18 cellular contexts compared by ENCODE assay signal in the genomic region with DNA sequence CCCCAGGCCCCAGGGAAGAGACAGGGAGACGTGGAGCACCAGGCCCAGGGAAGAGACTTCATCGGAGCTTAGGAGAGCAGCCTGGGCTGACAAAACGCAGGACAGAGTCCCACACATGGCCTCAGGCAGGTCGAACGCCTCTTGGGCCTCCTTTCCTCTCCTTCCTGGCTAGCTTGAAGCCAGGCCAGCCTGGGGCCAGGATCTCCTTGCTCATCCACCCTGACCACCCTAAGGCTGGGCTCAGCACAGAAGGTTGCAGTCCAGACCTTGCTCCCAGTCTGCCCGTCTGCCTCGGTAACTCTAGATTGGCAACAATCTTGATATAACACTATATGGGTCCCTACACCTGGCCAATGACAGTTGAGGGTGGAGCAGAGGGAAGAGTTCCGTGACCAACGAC. TPM values are rescaled to one million over a fixed set of nuclear protein-coding genes. Genes with fewer than 3 reads are reported as not detected.
A peak's percentile ranks its signal among the peaks of the same experiment; 100 is the strongest.
DNase-seq lines count a peak whose midpoint lies in the region; ATAC-seq, FAIRE-seq and TF ChIP-seq lines count a peak whose summit lies in the region.
"Had no signal": no experiment of that assay in that cellular context is flagged by ENCODE, and none has a peak within 500 bp of the region (broad histone marks: within the 10 kb centered on the region; RNA-seq: fewer than 3 reads in every experiment).

No MANE protein-coding gene starts in this region.

- no peak for ATAC-seq in SK-N-SH treated with all-trans-retinoic acid at 6 μM for 48 hours
- ATAC-seq in K562, result no peak

- intact Hi-C loops in K562 (cut with micrococcal nuclease), result no loop called here

- in situ Hi-C loops in K562 (cut with MboI), result no loop called here

- H3K4ac ChIP-seq in neuronal stem cell (ENCODE audit: low read length), result no peak overlapping the region

- no peak overlapping the region for H2BK15ac ChIP-seq in neuronal stem cell (ENCODE audit: low read length)

- no peaks in the 10 kb centered on the region for H3F3A ChIP-seq in SK-N-SH (replicated peaks; ENCODE audit: insufficient read depth)

- TF ChIP-seq EP300 in SK-N-SH (IDR thresholded peaks at IDR 0.05; ENCODE audit: borderline replicate concordance in 1 of 2, low read depth in 1 of 2, low read length in 1 of 2), result no peak
- no peak for TF ChIP-seq EP300 in K562 (IDR thresholded peaks at IDR 0.05; ENCODE audit: low read length)

- peaks cover 3% of the 10 kb centered on the region for H3K9me1 ChIP-seq in K562 (ENCODE audit: control insufficient read depth, insufficient read depth, low read length)

- H2AFZ ChIP-seq in SK-N-SH (ENCODE audit: low read depth) (no peak overlapping the region), K562 (ENCODE audit: low read depth, low read length) (no peak overlapping the region), neuronal stem cell (ENCODE audit: low read length) (no peak overlapping the region)

- H3K9ac ChIP-seq in SK-N-SH, result no peak overlapping the region
- H3K9ac ChIP-seq in K562 (ENCODE audit: insufficient read depth in 1 of 2, low read depth in 2 of 2, low read length in 2 of 2), result peak overlapping the region in 1 of 2 experiments; percentile 74; a peak in 2 of 4 replicates
- peak overlapping the region; percentile 70 for H3K9ac ChIP-seq in neuronal stem cell (ENCODE audit: low read depth, low read length, poor library complexity)

- BruUV-seq in K562 (replicated peaks; lab: Mats Ljungman, UMichigan), result no TSS peak

- H3K4me3 ChIP-seq in SK-N-SH (ENCODE audit: low read depth in 2 of 2, low read length in 1 of 2) (no peak overlapping the region), HL-60 (replicated peaks; ENCODE audit: insufficient read depth, low read length) (no peak overlapping the region), K562 (no peak overlapping the region), neuronal stem cell (ENCODE audit: low read length in 2 of 2) (peak overlapping the region in 1 of 2 donors; percentile 1)
- H3K4me3 ChIP-seq: ovary, smooth muscle cell had no signal

- H4K91ac ChIP-seq in neuronal stem cell (ENCODE audit: low read depth, low read length, poor library complexity), result no peak overlapping the region

- H3K79me2 ChIP-seq in SK-N-SH (ENCODE audit: insufficient read depth) (peaks cover 67% of the 10 kb centered on the region), K562 (ENCODE audit: control insufficient read depth, insufficient read depth, low read length) (peaks cover 66% of the 10 kb centered on the region)

- 85% methylated on average over 4 of the region's 9 CpGs for WGBS in SK-N-SH (ENCODE audit: low lambda C conversion rate)
- 91% methylated on average over 8 of the region's 9 CpGs for WGBS in K562 (ENCODE audit: insufficient coverage, low coverage, missing lambda C conversion rate)
- no CpG with 5 or more reads among the region's 9 CpGs for WGBS in neuronal stem cell (ENCODE audit: extremely low coverage in 2 of 2, insufficient read length in 2 of 2, insufficient replicate concordance in 1 of 2), 2 donors

- no peak overlapping the region for H3K14ac ChIP-seq in neuronal stem cell (ENCODE audit: low read length)

- H2BK5ac ChIP-seq in neuronal stem cell (ENCODE audit: low read length), result peak overlapping the region; percentile 53

- CTCF ChIA-PET in SK-N-SH (lab: Yijun Ruan, JAX), result interaction anchor here (1.2 kb wide), 1 partner anchor 53 kb away, joined by 3 read pairs; no protein-coding TSS in a partner anchor
- CTCF ChIA-PET in K562 (lab: Yijun Ruan, JAX; ENCODE audit: low intra/inter-chr PET ratio), result no interaction called here

- POLR2A ChIA-PET in SK-N-SH (lab: Yijun Ruan, JAX) (interaction anchor here (0.9 to 3.3 kb wide), 7 partner anchors 8 to 159 kb away, joined by 3 to 11 read pairs (median 5); a partner anchor contains a TSS), K562 (lab: Yijun Ruan, JAX) (interaction anchor here (0.6 to 2.9 kb wide), 6 partner anchors 8 to 406 kb away, joined by 3 to 26 read pairs (median 4); a partner anchor contains a TSS)

- no peaks in the 10 kb centered on the region for H3K27me3 ChIP-seq in SK-N-SH (ENCODE audit: insufficient read depth)
- H3K27me3 ChIP-seq in HL-60 (ENCODE audit: insufficient read depth, poor library complexity, severe bottlenecking), result no peaks in the 10 kb centered on the region
- no peaks in the 10 kb centered on the region; a peak in 1 of 5 replicates for H3K27me3 ChIP-seq in K562 (ENCODE audit: control insufficient read depth in 2 of 2, insufficient read depth in 2 of 2, low read length in 2 of 2)
- no peaks in the 10 kb centered on the region for H3K27me3 ChIP-seq in neuronal stem cell (ENCODE audit: control insufficient read depth in 3 of 3, insufficient read depth in 3 of 3, low read depth in 1 of 3, low read length in 3 of 3)
- H3K27me3 ChIP-seq: ovary had no signal

- TF ChIP-seq RAD21 in SK-N-SH (IDR thresholded peaks at IDR 0.05; ENCODE audit: low read length) (no peak), K562 (CRISPR knock-in tag; conservative IDR thresholded peaks at IDR 0.05 in 1 of 2, IDR thresholded peaks at IDR 0.05 in 1 of 2) (no peak)

- TF ChIP-seq CTCF in SK-N-SH (IDR thresholded peaks at IDR 0.05), result no peak
- TF ChIP-seq CTCF in HL-60 (IDR thresholded peaks at IDR 0.05; ENCODE audit: insufficient read depth, low read length), result no peak
- no peak for TF ChIP-seq CTCF in K562 (IDR thresholded peaks at IDR 0.05 in 2 of 3, conservative IDR thresholded peaks at IDR 0.05 in 1 of 3; ENCODE audit: insufficient read depth in 2 of 3, low read depth in 1 of 3, low read length in 3 of 3)

- peaks cover 32% of the 10 kb centered on the region for H3K79me1 ChIP-seq in neuronal stem cell (ENCODE audit: low read depth, low read length)

- H3K36me3 ChIP-seq in SK-N-SH (replicated peaks in 1 of 2; ENCODE audit: control insufficient read depth in 1 of 2, insufficient read depth in 2 of 2, low read length in 1 of 2) (peaks cover 4 to 13% of the 10 kb centered on the region in 2 experiments), K562 (ENCODE audit: control insufficient read depth, insufficient read depth, low read length) (peaks cover 93% of the 10 kb centered on the region), neuronal stem cell (replicated peaks in 1 of 2; ENCODE audit: control insufficient read depth in 2 of 2, insufficient read depth in 2 of 2, low read length in 2 of 2) (peaks cover 27 to 57% of the 10 kb centered on the region in 2 donors)
- H3K36me3 ChIP-seq: ovary had no signal

- H3K4me1 ChIP-seq in SK-N-SH (ENCODE audit: control insufficient read depth in 1 of 2, insufficient read depth in 2 of 2, low read depth in 1 of 2, low read length in 1 of 2), result peaks cover 0 to 23% of the 10 kb centered on the region in 2 experiments; a peak in 1 of 4 replicates
- peaks cover 7 to 38% of the 10 kb centered on the region in 2 experiments; a peak in 4 of 5 replicates for H3K4me1 ChIP-seq in K562 (replicated peaks in 1 of 2; ENCODE audit: control insufficient read depth in 2 of 2, insufficient read depth in 2 of 2, low read length in 2 of 2)
- H3K4me1 ChIP-seq in neuronal stem cell (ENCODE audit: control insufficient read depth in 2 of 2, insufficient read depth in 1 of 2, low read depth in 1 of 2, low read length in 2 of 2), result no peaks in the 10 kb centered on the region

- FAIRE-seq in K562 (lab: Jason Lieb, UNC), result no peak
- FAIRE-seq: colon had no signal

- peak overlapping the region in 1 of 2 experiments; percentile 30; a peak in 1 of 4 replicates for H3K27ac ChIP-seq in SK-N-SH (ENCODE audit: low read depth in 2 of 2, low read length in 1 of 2)
- H3K27ac ChIP-seq in HL-60 (replicated peaks), result peak overlapping the region; percentile 61; the same call in 1 of the 2 replicates
- no peak overlapping the region; the same call in 2 of the 3 replicates for H3K27ac ChIP-seq in K562 (ENCODE audit: extremely low read depth, low read depth, low read length)
- no peak overlapping the region for H3K27ac ChIP-seq in neuronal stem cell (replicated peaks; ENCODE audit: low read length)
- no peak overlapping the region for H3K27ac ChIP-seq in substantia nigra (ENCODE audit: low read depth, low read length, poor library complexity, severe bottlenecking)
- H3K27ac ChIP-seq: 22Rv1, ovary had no signal

- H2AK5ac ChIP-seq in neuronal stem cell (ENCODE audit: low read depth, low read length), result peak overlapping the region; percentile 63

- no peaks in the 10 kb centered on the region for H3K9me2 ChIP-seq in SK-N-SH

- H4K20me1 ChIP-seq in SK-N-SH (ENCODE audit: insufficient read depth) (peaks cover 73% of the 10 kb centered on the region), K562 (replicated peaks; ENCODE audit: control insufficient read depth, insufficient read depth, low read length) (peaks cover 53% of the 10 kb centered on the region)

- no peak for TF ChIP-seq POLR2A in K562 (conservative IDR thresholded peaks at IDR 0.05)

- H4K8ac ChIP-seq in neuronal stem cell (ENCODE audit: low read depth, low read length), result no peak overlapping the region

- no peaks in the 10 kb centered on the region for H3K9me3 ChIP-seq in SK-N-SH
- H3K9me3 ChIP-seq in K562 (replicated peaks; ENCODE audit: control insufficient read depth, insufficient read depth, low read depth, low read length), result no peaks in the 10 kb centered on the region
- H3K9me3 ChIP-seq in neuronal stem cell (replicated peaks in 1 of 2; ENCODE audit: control insufficient read depth in 2 of 2, insufficient read depth in 1 of 2, low read depth in 1 of 2, low read length in 2 of 2), result peaks cover 0 to 2% of the 10 kb centered on the region in 2 donors
- H3K9me3 ChIP-seq: ovary had no signal

- DNase-seq in SK-N-SH (peak; percentile 43), HL-60 (ENCODE audit: low read depth in 1 of 2, low spot score in 1 of 2) (no peak), K562 (ENCODE audit: extremely low read depth in 1 of 4, low spot score in 3 of 4) (no peak), neuronal stem cell (ENCODE audit: low spot score) (no peak), substantia nigra (lab: John Stamatoyannopoulos, UW) (no peak), NCI-H1436 treated with DMSO at 0.1 percent for 48 hours (lab: John Stamatoyannopoulos, UW) (no peak), retina (no peak)
- DNase-seq: amniotic stem cell, erythroblast, H7, mesenchymal stem cell, NCI-H2171, ovary, SIG-M5 had no signal

- no peak overlapping the region for H3K18ac ChIP-seq in neuronal stem cell (ENCODE audit: low read length)

- no peak overlapping the region for H2BK120ac ChIP-seq in neuronal stem cell (ENCODE audit: low read depth, low read length)

- no peak overlapping the region for H3K4me2 ChIP-seq in SK-N-SH
- no peak overlapping the region for H3K4me2 ChIP-seq in K562 (ENCODE audit: insufficient read depth, low read length)
- H3K4me2 ChIP-seq in neuronal stem cell (ENCODE audit: insufficient read depth, low read length, poor library complexity, severe bottlenecking), result no peak overlapping the region
- H3K4me2 ChIP-seq: smooth muscle cell had no signal

- peak overlapping the region; percentile 43 for H3K23ac ChIP-seq in neuronal stem cell (ENCODE audit: low read depth, low read length, poor library complexity)

- no peak overlapping the region for H2BK12ac ChIP-seq in neuronal stem cell (ENCODE audit: low read length)

RNA-seq across cellular contexts. Expression of a gene that starts 10.1 kb away (rescaled TPM):
- 44.9 and 47.8 TPM in 2 replicates for polyA plus RNA-seq in SK-N-SH (2012; rRNA removed)
- 23.6 and 36.5 TPM in 2 replicates for polyA plus RNA-seq in SK-N-SH (2012; cell fraction: cytosol; rRNA removed)
- polyA plus RNA-seq in SK-N-SH (2012; cell fraction: nucleus; rRNA removed), result 89.2 and 89.5 TPM in 2 replicates
- total RNA-seq in K562 (2011; cell fraction: chromatin; rRNA removed; ENCODE audit: low replicate concordance), result 138 and 331 TPM in 2 replicates
- total RNA-seq in K562 (2011; cell fraction: nucleolus; rRNA removed), result 170 and 181 TPM in 2 replicates
- total RNA-seq in K562 (2011; cell fraction: nucleoplasm; rRNA removed), result 119 and 126 TPM in 2 replicates
- total RNA-seq in K562 (2014; rRNA removed), result 58.3 and 78.9 TPM in 2 replicates
- 25.5 and 28.1 TPM in 2 replicates for total RNA-seq in K562 (2014; rRNA removed; fragmentation: Illumina TruSeq; extraction: Trizol)
- total RNA-seq in K562 (2015; rRNA removed; fragmentation: Illumina TruSeq; extraction: Trizol), result 37.2 and 39.6 TPM in 2 replicates
- 115 and 135 TPM in 2 replicates for total RNA-seq in K562 (2021)
- polyA plus RNA-seq in K562 (2011; rRNA removed), result 37.0 and 59.5 TPM in 2 replicates
- 51.6 and 73.6 TPM in 2 replicates for polyA plus RNA-seq in K562 (2011; cell fraction: cytosol; rRNA removed)
- 101 and 109 TPM in 2 replicates for polyA plus RNA-seq in K562 (2011; cell fraction: nucleus; rRNA removed)
- polyA plus RNA-seq in K562 (2012), result 69.7 and 88.1 TPM in 2 replicates
- 42.6 and 75.6 TPM in 2 replicates for polyA plus RNA-seq in K562 (2014; fragmentation: Illumina TruSeq; extraction: Trizol)
- polyA plus RNA-seq in K562 (2014; fragmentation: Nextera tagmentation; extraction: Ambion mirVana), result under 1 TPM; 0.48 to 0.89 TPM
- 72.9 and 82.6 TPM in 2 replicates for polyA plus RNA-seq in K562 (2014; rRNA removed)
- 47.1 and 60.9 TPM in 2 replicates for polyA minus RNA-seq in K562 (2011; rRNA and poly(A)+ RNA removed)
- 68.7 and 77.1 TPM in 2 replicates for polyA minus RNA-seq in K562 (2011; cell fraction: cytosol; rRNA and poly(A)+ RNA removed)
- 31.9 and 52.0 TPM in 2 replicates for polyA minus RNA-seq in K562 (2011; cell fraction: nucleus; rRNA and poly(A)+ RNA removed)
- polyA plus RNA-seq in neuronal stem cell (2013, experiment 1 of 2), result 33.0 TPM
- polyA plus RNA-seq in neuronal stem cell (2013, experiment 2 of 2), result 32.6 TPM

RNA-seq across cellular contexts. Expression of a gene that starts 20.1 kb away (rescaled TPM):
- 2.0 and 3.0 TPM in 2 replicates for polyA plus RNA-seq in SK-N-SH (2012; rRNA removed)
- polyA plus RNA-seq in SK-N-SH (2012; cell fraction: cytosol; rRNA removed), result 0.64 and 1.2 TPM in 2 replicates
- 17.1 and 28.6 TPM in 2 replicates for polyA plus RNA-seq in SK-N-SH (2012; cell fraction: nucleus; rRNA removed)
- 8.0 and 35.1 TPM in 2 replicates for total RNA-seq in K562 (2011; cell fraction: chromatin; rRNA removed; ENCODE audit: low replicate concordance)
- 26.1 and 32.9 TPM in 2 replicates for total RNA-seq in K562 (2011; cell fraction: nucleolus; rRNA removed)
- total RNA-seq in K562 (2011; cell fraction: nucleoplasm; rRNA removed), result 13.7 and 16.3 TPM in 2 replicates
- 3.9 and 4.6 TPM in 2 replicates for total RNA-seq in K562 (2014; rRNA removed)
- total RNA-seq in K562 (2014; rRNA removed; fragmentation: Illumina TruSeq; extraction: Trizol), result 0.19 and 0.55 TPM in 2 replicates
- 2.1 TPM in 2 replicates for total RNA-seq in K562 (2015; rRNA removed; fragmentation: Illumina TruSeq; extraction: Trizol)
- total RNA-seq in K562 (2021), result 5.7 and 6.3 TPM in 2 replicates
- polyA plus RNA-seq in K562 (2011; rRNA removed), result 1.3 and 3.2 TPM in 2 replicates
- 2.8 and 7.3 TPM in 2 replicates for polyA plus RNA-seq in K562 (2011; cell fraction: cytosol; rRNA removed)
- polyA plus RNA-seq in K562 (2011; cell fraction: nucleus; rRNA removed), result 23.8 and 45.7 TPM in 2 replicates
- polyA plus RNA-seq in K562 (2012), result 5.1 and 12.3 TPM in 2 replicates
- 2.2 and 5.1 TPM in 2 replicates for polyA plus RNA-seq in K562 (2014; fragmentation: Illumina TruSeq; extraction: Trizol)
- polyA plus RNA-seq in K562 (2014; fragmentation: Nextera tagmentation; extraction: Ambion mirVana), result under 1 TPM; 0.28 to 0.41 TPM
- polyA plus RNA-seq in K562 (2014; rRNA removed), result 6.2 and 7.9 TPM in 2 replicates
- 0.81 and 1.5 TPM in 2 replicates for polyA minus RNA-seq in K562 (2011; rRNA and poly(A)+ RNA removed)
- 1.2 TPM in 1 of 2 replicates, not detected in the other for polyA minus RNA-seq in K562 (2011; cell fraction: cytosol; rRNA and poly(A)+ RNA removed)
- polyA minus RNA-seq in K562 (2011; cell fraction: nucleus; rRNA and poly(A)+ RNA removed), result 4.4 and 5.9 TPM in 2 replicates
- polyA plus RNA-seq in neuronal stem cell (2013, experiment 1 of 2), result 3.0 TPM
- 3.0 TPM for polyA plus RNA-seq in neuronal stem cell (2013, experiment 2 of 2)

RNA-seq across cellular contexts. Expression of a gene that starts 31.2 kb away (rescaled TPM):
- polyA plus RNA-seq in SK-N-SH (2012; rRNA removed) (51.7 and 55.4 TPM in 2 replicates), K562 (2011; rRNA removed) (20.6 and 30.4 TPM in 2 replicates), K562 (2014; fragmentation: Illumina TruSeq; extraction: Trizol) (21.8 and 37.7 TPM in 2 replicates), K562 (2014; fragmentation: Nextera tagmentation; extraction: Ambion mirVana) (1 to 10 TPM in 1 of 2 experiments, under 1 TPM in 1; 0.83 to 1.5 TPM), K562 (2014; rRNA removed) (59.0 and 62.3 TPM in 2 replicates)
- 21.5 and 38.1 TPM in 2 replicates for polyA plus RNA-seq in SK-N-SH (2012; cell fraction: cytosol; rRNA removed)
- 42.7 and 50.6 TPM in 2 replicates for polyA plus RNA-seq in SK-N-SH (2012; cell fraction: nucleus; rRNA removed)
- total RNA-seq in K562 (2011; cell fraction: chromatin; rRNA removed; ENCODE audit: low replicate concordance), result 1.8 and 7.4 TPM in 2 replicates
- total RNA-seq in K562 (2011; cell fraction: nucleolus; rRNA removed), result 14.1 and 16.0 TPM in 2 replicates
- 5.8 and 8.5 TPM in 2 replicates for total RNA-seq in K562 (2011; cell fraction: nucleoplasm; rRNA removed)
- total RNA-seq in K562 (2014; rRNA removed) (54.6 and 63.3 TPM in 2 replicates), K562 (2014; rRNA removed; fragmentation: Illumina TruSeq; extraction: Trizol) (12.3 and 13.9 TPM in 2 replicates), K562 (2015; rRNA removed; fragmentation: Illumina TruSeq; extraction: Trizol) (38.7 and 41.3 TPM in 2 replicates), K562 (2021) (81.3 and 85.8 TPM in 2 replicates)
- 38.3 and 103 TPM in 2 replicates for polyA plus RNA-seq in K562 (2011; cell fraction: cytosol; rRNA removed)
- 17.4 and 24.9 TPM in 2 replicates for polyA plus RNA-seq in K562 (2011; cell fraction: nucleus; rRNA removed)
- 67.2 and 80.0 TPM in 2 replicates for polyA plus RNA-seq in K562 (2012)
- polyA minus RNA-seq in K562 (2011; rRNA and poly(A)+ RNA removed), result 5.2 and 9.1 TPM in 2 replicates
- polyA minus RNA-seq in K562 (2011; cell fraction: cytosol; rRNA and poly(A)+ RNA removed), result 23.1 and 31.8 TPM in 2 replicates
- 6.2 and 6.8 TPM in 2 replicates for polyA minus RNA-seq in K562 (2011; cell fraction: nucleus; rRNA and poly(A)+ RNA removed)
- 32.8 TPM for polyA plus RNA-seq in neuronal stem cell (2013, experiment 1 of 2)
- polyA plus RNA-seq in neuronal stem cell (2013, experiment 2 of 2), result 30.1 TPM

RNA-seq across cellular contexts. Expression of a gene that starts 35.1 kb away (rescaled TPM):
- 32.2 and 49.7 TPM in 2 replicates for polyA plus RNA-seq in SK-N-SH (2012; rRNA removed)
- polyA plus RNA-seq in SK-N-SH (2012; cell fraction: cytosol; rRNA removed), result 23.5 and 24.1 TPM in 2 replicates
- polyA plus RNA-seq in SK-N-SH (2012; cell fraction: nucleus; rRNA removed), result 150 and 318 TPM in 2 replicates
- 28.5 and 48.4 TPM in 2 replicates for total RNA-seq in K562 (2011; cell fraction: chromatin; rRNA removed; ENCODE audit: low replicate concordance)
- total RNA-seq in K562 (2011; cell fraction: nucleolus; rRNA removed), result 21.7 and 25.3 TPM in 2 replicates
- 13.4 and 18.0 TPM in 2 replicates for total RNA-seq in K562 (2011; cell fraction: nucleoplasm; rRNA removed)
- 3.8 and 5.0 TPM in 2 replicates for total RNA-seq in K562 (2014; rRNA removed)
- total RNA-seq in K562 (2014; rRNA removed; fragmentation: Illumina TruSeq; extraction: Trizol), result 1.6 and 1.7 TPM in 2 replicates
- 1.3 and 1.7 TPM in 2 replicates for total RNA-seq in K562 (2015; rRNA removed; fragmentation: Illumina TruSeq; extraction: Trizol)
- total RNA-seq in K562 (2021), result 5.6 and 8.1 TPM in 2 replicates
- polyA plus RNA-seq in K562 (2011; rRNA removed), result 3.5 and 3.6 TPM in 2 replicates
- 4.7 and 5.3 TPM in 2 replicates for polyA plus RNA-seq in K562 (2011; cell fraction: cytosol; rRNA removed)
- 46.8 and 66.1 TPM in 2 replicates for polyA plus RNA-seq in K562 (2011; cell fraction: nucleus; rRNA removed)
- polyA plus RNA-seq in K562 (2012), result 4.6 and 18.4 TPM in 2 replicates
- 4.3 and 4.5 TPM in 2 replicates for polyA plus RNA-seq in K562 (2014; fragmentation: Illumina TruSeq; extraction: Trizol)
- not detected for polyA plus RNA-seq in K562 (2014; fragmentation: Nextera tagmentation; extraction: Ambion mirVana)
- 9.3 and 9.8 TPM in 2 replicates for polyA plus RNA-seq in K562 (2014; rRNA removed)
- 1.7 and 2.2 TPM in 2 replicates for polyA minus RNA-seq in K562 (2011; rRNA and poly(A)+ RNA removed)
- polyA minus RNA-seq in K562 (2011; cell fraction: cytosol; rRNA and poly(A)+ RNA removed), result 1.1 and 2.1 TPM in 2 replicates
- 7.0 and 11.6 TPM in 2 replicates for polyA minus RNA-seq in K562 (2011; cell fraction: nucleus; rRNA and poly(A)+ RNA removed)
- 30.5 TPM for polyA plus RNA-seq in neuronal stem cell (2013, experiment 1 of 2)
- polyA plus RNA-seq in neuronal stem cell (2013, experiment 2 of 2), result 31.6 TPM

RNA-seq across cellular contexts. Expression of a gene that starts 39.4 kb away (rescaled TPM):
- polyA plus RNA-seq in SK-N-SH (2012; rRNA removed) (0.86 and 1.1 TPM in 2 replicates), K562 (2011; rRNA removed) (33.6 and 34.3 TPM in 2 replicates), K562 (2014; fragmentation: Illumina TruSeq; extraction: Trizol) (31.2 and 33.2 TPM in 2 replicates), K562 (2014; fragmentation: Nextera tagmentation; extraction: Ambion mirVana) (1 to 10 TPM in 1 of 2 experiments, under 1 TPM in 1; 0.87 to 2.9 TPM), K562 (2014; rRNA removed) (22.7 and 22.8 TPM in 2 replicates)
- polyA plus RNA-seq in SK-N-SH (2012; cell fraction: cytosol; rRNA removed), result 0.21 and 0.84 TPM in 2 replicates
- 1.5 and 1.9 TPM in 2 replicates for polyA plus RNA-seq in SK-N-SH (2012; cell fraction: nucleus; rRNA removed)
- total RNA-seq in K562 (2011; cell fraction: chromatin; rRNA removed; ENCODE audit: low replicate concordance), result 57.9 and 171 TPM in 2 replicates
- total RNA-seq in K562 (2011; cell fraction: nucleolus; rRNA removed), result 67.1 and 78.4 TPM in 2 replicates
- 53.0 and 59.6 TPM in 2 replicates for total RNA-seq in K562 (2011; cell fraction: nucleoplasm; rRNA removed)
- total RNA-seq in K562 (2014; rRNA removed) (24.0 and 36.5 TPM in 2 replicates), K562 (2014; rRNA removed; fragmentation: Illumina TruSeq; extraction: Trizol) (14.7 and 17.6 TPM in 2 replicates), K562 (2015; rRNA removed; fragmentation: Illumina TruSeq; extraction: Trizol) (18.6 and 19.0 TPM in 2 replicates), K562 (2021) (25.5 and 26.4 TPM in 2 replicates)
- 31.6 and 38.9 TPM in 2 replicates for polyA plus RNA-seq in K562 (2011; cell fraction: cytosol; rRNA removed)
- 66.1 and 111 TPM in 2 replicates for polyA plus RNA-seq in K562 (2011; cell fraction: nucleus; rRNA removed)
- polyA plus RNA-seq in K562 (2012), result 19.2 and 61.5 TPM in 2 replicates
- polyA minus RNA-seq in K562 (2011; rRNA and poly(A)+ RNA removed), result 34.7 and 44.2 TPM in 2 replicates
- polyA minus RNA-seq in K562 (2011; cell fraction: cytosol; rRNA and poly(A)+ RNA removed), result 15.8 and 20.3 TPM in 2 replicates
- polyA minus RNA-seq in K562 (2011; cell fraction: nucleus; rRNA and poly(A)+ RNA removed), result 46.6 and 47.5 TPM in 2 replicates
- 0.29 TPM for polyA plus RNA-seq in neuronal stem cell (2013, experiment 1 of 2)
- polyA plus RNA-seq in neuronal stem cell (2013, experiment 2 of 2), result 0.17 TPM
- polyA plus RNA-seq: smooth muscle cell had no signal
